8 cellular contexts compared by ENCODE assay signal in the genomic region with DNA sequence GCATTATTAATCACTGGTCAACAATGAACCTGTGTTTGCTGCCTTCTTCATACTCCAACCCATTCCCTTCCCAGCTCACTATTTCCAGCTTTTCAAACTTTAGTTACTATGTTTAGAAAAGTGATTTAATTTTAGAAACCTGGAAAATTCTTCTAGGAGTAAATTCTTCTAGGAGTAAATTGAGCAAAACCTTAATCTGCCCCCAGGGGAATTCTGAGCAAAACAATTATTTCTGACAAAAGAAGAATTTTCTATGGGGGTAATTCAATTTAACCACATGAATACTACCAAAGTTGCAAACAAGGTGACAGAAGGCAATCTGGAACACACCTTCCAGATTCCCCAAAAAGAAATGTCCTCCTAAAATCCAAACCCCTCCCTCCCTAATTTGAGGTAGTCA. TPM values are rescaled to one million over a fixed set of nuclear protein-coding genes. Genes with fewer than 3 reads are reported as not detected.
DNase-seq lines count a peak whose midpoint lies in the region; ATAC-seq, FAIRE-seq and TF ChIP-seq lines count a peak whose summit lies in the region.

No MANE protein-coding gene starts in this region.

- intact Hi-C loops in K562 (cut with micrococcal nuclease) = no loop called here
- intact Hi-C loops in sciatic nerve (cut with DNase I) = no loop called here

- H3K4me3 ChIP-seq in K562 = peak overlapping the region; percentile 83
- peak overlapping the region; percentile 84 for H3K4me3 ChIP-seq in lung

- no peak for TF ChIP-seq EP300 in K562 (IDR thresholded peaks at IDR 0.05; ENCODE audit: low read length)

- peak overlapping the region in 1 of 2 experiments; percentile 93; a peak in 1 of 4 replicates for H3K9ac ChIP-seq in K562 (ENCODE audit: insufficient read depth in 1 of 2, low read depth in 2 of 2, low read length in 2 of 2)

- in situ Hi-C loops in K562 (cut with MboI) = no loop called here

- CTCF ChIA-PET in K562 (lab: Yijun Ruan, JAX; ENCODE audit: low intra/inter-chr PET ratio) = interaction anchor here (0.5 kb wide), 1 partner anchor 605 kb away, joined by 3 read pairs; no protein-coding TSS in a partner anchor

- ATAC-seq in activated T-cell treated with anti-CD3 and anti-CD28 coated beads, Interleukin-2, amount 50 U/mL, for 72 hours (replicated peaks in 1 of 2) = no peak
- ATAC-seq in K562 (no peak), lung (ENCODE audit: insufficient read depth, low FRiP score) (no peak), sciatic nerve (no peak)

- peak overlapping the region; percentile 80 to 83 for H3K4me3 Mint-ChIP-seq in activated T-cell treated with anti-CD3 and anti-CD28 coated beads, Interleukin-2, amount 50 U/mL, for 72 hours
- peak overlapping the region; percentile 92 for H3K4me3 Mint-ChIP-seq in type B pancreatic cell

- peaks cover 42% of the 10 kb centered on the region for H3K4me1 Mint-ChIP-seq in activated T-cell treated with anti-CD3 and anti-CD28 coated beads, Interleukin-2, amount 50 U/mL, for 72 hours (ENCODE audit: low read depth)
- peaks cover 34% of the 10 kb centered on the region for H3K4me1 Mint-ChIP-seq in type B pancreatic cell (ENCODE audit: unreplicated experiment)

- no peak for DNase-seq in activated T-cell treated with anti-CD3 and anti-CD28 coated beads, Interleukin-2, amount 50 U/mL, for 72 hours
- no peak for DNase-seq in activated T-cell treated with anti-CD3 and anti-CD28 coated beads, Interleukin-2, amount 50 U/mL, for 48 hours
- no peak for DNase-seq in K562 (ENCODE audit: extremely low read depth in 1 of 4, low spot score in 3 of 4)
- DNase-seq in lung (ENCODE audit: low spot score) = no peak
- DNase-seq in type B pancreatic cell (ENCODE audit: extremely low spot score, unreplicated experiment) = no peak
- no peak for DNase-seq in NCI-H526 treated with DMSO at 0.1 percent for 48 hours (lab: John Stamatoyannopoulos, UW)
- DNase-seq in sciatic nerve (ENCODE audit: low spot score) = no peak
- DNase-seq in hypothalamus (lab: John Stamatoyannopoulos, UW) = no peak

- no peak overlapping the region for H2AFZ ChIP-seq in K562 (ENCODE audit: low read depth, low read length)

- peak overlapping the region; percentile 95 for H3K4me2 ChIP-seq in K562 (ENCODE audit: insufficient read depth, low read length)

- TF ChIP-seq CTCF in K562 (IDR thresholded peaks at IDR 0.05 in 2 of 3, conservative IDR thresholded peaks at IDR 0.05 in 1 of 3; ENCODE audit: insufficient read depth in 2 of 3, low read depth in 1 of 3, low read length in 3 of 3) (no peak), lung (IDR thresholded peaks at IDR 0.05; ENCODE audit: control extremely low read depth, extremely low read depth) (no peak), type B pancreatic cell (conservative IDR thresholded peaks at IDR 0.05) (no peak)

- TF ChIP-seq RAD21 in K562 (CRISPR knock-in tag; conservative IDR thresholded peaks at IDR 0.05 in 1 of 2, IDR thresholded peaks at IDR 0.05 in 1 of 2) = no peak

- no peaks in the 10 kb centered on the region for H3K9me3 Mint-ChIP-seq in activated T-cell treated with anti-CD3 and anti-CD28 coated beads, Interleukin-2, amount 50 U/mL, for 72 hours
- H3K9me3 Mint-ChIP-seq in type B pancreatic cell = no peaks in the 10 kb centered on the region

- H3K79me2 ChIP-seq in K562 (ENCODE audit: control insufficient read depth, insufficient read depth, low read length) = peaks cover 53% of the 10 kb centered on the region

- no peak for FAIRE-seq in K562 (lab: Jason Lieb, UNC)

- H3K9me3 ChIP-seq in K562 (replicated peaks; ENCODE audit: control insufficient read depth, insufficient read depth, low read depth, low read length) = no peaks in the 10 kb centered on the region
- no peaks in the 10 kb centered on the region for H3K9me3 ChIP-seq in lung (ENCODE audit: control insufficient read depth in 2 of 2, insufficient read depth in 1 of 2, low read length in 1 of 2)

- POLR2A ChIA-PET in K562 (lab: Yijun Ruan, JAX) = interaction anchor here (0.6 to 1.4 kb wide), 11 partner anchors 9 to 775 kb away, joined by 3 to 5 read pairs (median 4); no protein-coding TSS in a partner anchor

- H3K36me3 ChIP-seq in K562 (ENCODE audit: control insufficient read depth, insufficient read depth, low read length) (no peaks in the 10 kb centered on the region), lung (ENCODE audit: control insufficient read depth in 2 of 2, insufficient read depth in 2 of 2, low read length in 2 of 2) (no peaks in the 10 kb centered on the region)

- H3K27ac ChIP-seq in K562 (ENCODE audit: extremely low read depth, low read depth, low read length) (no peak overlapping the region), lung (ENCODE audit: low read depth in 1 of 2, low read length in 1 of 2) (peak overlapping the region; percentile 85 to 94)

- no TSS peak for BruUV-seq in K562 (replicated peaks; lab: Mats Ljungman, UMichigan)

- no peak overlapping the region for H3K27ac Mint-ChIP-seq in activated T-cell treated with anti-CD3 and anti-CD28 coated beads, Interleukin-2, amount 50 U/mL, for 72 hours
- H3K27ac Mint-ChIP-seq in type B pancreatic cell = peak overlapping the region; percentile 85

- no peaks in the 10 kb centered on the region for H3K9me1 ChIP-seq in K562 (ENCODE audit: control insufficient read depth, insufficient read depth, low read length)

- H4K20me1 ChIP-seq in K562 (replicated peaks; ENCODE audit: control insufficient read depth, insufficient read depth, low read length) = peaks cover 8% of the 10 kb centered on the region; the same call in 1 of the 2 replicates

- peaks cover 22 to 28% of the 10 kb centered on the region in 2 experiments; a peak in 4 of 5 replicates for H3K4me1 ChIP-seq in K562 (replicated peaks in 1 of 2; ENCODE audit: control insufficient read depth in 2 of 2, insufficient read depth in 2 of 2, low read length in 2 of 2)
- peaks cover 4 to 20% of the 10 kb centered on the region in 2 donors for H3K4me1 ChIP-seq in lung (ENCODE audit: control insufficient read depth in 2 of 2, insufficient read depth in 2 of 2, low read length in 2 of 2)

- no peaks in the 10 kb centered on the region for H3K27me3 ChIP-seq in K562 (ENCODE audit: control insufficient read depth in 2 of 2, insufficient read depth in 2 of 2, low read length in 2 of 2)
- no peaks in the 10 kb centered on the region for H3K27me3 ChIP-seq in lung (ENCODE audit: control insufficient read depth, insufficient read depth)

- no peak for TF ChIP-seq POLR2A in K562 (conservative IDR thresholded peaks at IDR 0.05)

- H3K27me3 Mint-ChIP-seq in activated T-cell treated with anti-CD3 and anti-CD28 coated beads, Interleukin-2, amount 50 U/mL, for 72 hours (ENCODE audit: low read depth) = no peaks in the 10 kb centered on the region
- no peaks in the 10 kb centered on the region for H3K27me3 Mint-ChIP-seq in type B pancreatic cell

- peaks cover 1 to 3% of the 10 kb centered on the region in 2 donors for H3K36me3 Mint-ChIP-seq in activated T-cell treated with anti-CD3 and anti-CD28 coated beads, Interleukin-2, amount 50 U/mL, for 72 hours (ENCODE audit: insufficient read depth in 2 of 2)
- peaks cover 4% of the 10 kb centered on the region for H3K36me3 Mint-ChIP-seq in type B pancreatic cell

RNA-seq across cellular contexts. Expression of gene LUZP1, which starts 1.8 kb away (rescaled TPM):
- total RNA-seq in activated T-cell treated with anti-CD3 and anti-CD28 coated beads, Interleukin-2, amount 50 U/mL, for 72 hours = 10 to 100 TPM; 11.9 to 16.3 TPM
- 14.5 and 31.1 TPM in 2 replicates for total RNA-seq in K562 (2011; cell fraction: chromatin; rRNA removed; ENCODE audit: low replicate concordance)
- total RNA-seq in K562 (2011; cell fraction: nucleolus; rRNA removed) = 11.2 and 11.6 TPM in 2 replicates
- 13.5 and 13.8 TPM in 2 replicates for total RNA-seq in K562 (2011; cell fraction: nucleoplasm; rRNA removed)
- total RNA-seq in K562 (2014; rRNA removed) (10.2 and 12.4 TPM in 2 replicates), K562 (2014; rRNA removed; fragmentation: Illumina TruSeq; extraction: Trizol) (12.6 and 14.2 TPM in 2 replicates), K562 (2015; rRNA removed; fragmentation: Illumina TruSeq; extraction: Trizol) (13.8 and 15.3 TPM in 2 replicates), K562 (2021) (16.9 and 19.1 TPM in 2 replicates), lung (10 to 100 TPM; 26.3 to 27.5 TPM), type B pancreatic cell (ENCODE audit: low replicate concordance) (33.0 and 43.9 TPM in 2 replicates), sciatic nerve (38.2 TPM)
- polyA plus RNA-seq in K562 (2011; rRNA removed) (10.0 and 11.2 TPM in 2 replicates), K562 (2014; fragmentation: Illumina TruSeq; extraction: Trizol) (14.2 and 14.7 TPM in 2 replicates), K562 (2014; fragmentation: Nextera tagmentation; extraction: Ambion mirVana) (10 to 100 TPM in 1 of 2 experiments, 1 to 10 TPM in 1; 6.5 to 11.8 TPM), K562 (2014; rRNA removed) (6.8 and 7.7 TPM in 2 replicates), lung (1 to 10 TPM; 4.0 to 9.1 TPM)
- 6.0 and 7.6 TPM in 2 replicates for polyA plus RNA-seq in K562 (2011; cell fraction: cytosol; rRNA removed)
- polyA plus RNA-seq in K562 (2011; cell fraction: nucleus; rRNA removed) = 14.3 and 16.7 TPM in 2 replicates
- 8.4 and 9.6 TPM in 2 replicates for polyA plus RNA-seq in K562 (2012)
- polyA minus RNA-seq in K562 (2011; rRNA and poly(A)+ RNA removed) = 20.6 and 21.8 TPM in 2 replicates
- 11.2 and 12.9 TPM in 2 replicates for polyA minus RNA-seq in K562 (2011; cell fraction: cytosol; rRNA and poly(A)+ RNA removed)
- polyA minus RNA-seq in K562 (2011; cell fraction: nucleus; rRNA and poly(A)+ RNA removed) = 9.4 and 17.5 TPM in 2 replicates

RNA-seq across cellular contexts. Expression of gene HTR1D, which starts 50.4 kb away (rescaled TPM):
- not detected for total RNA-seq in activated T-cell treated with anti-CD3 and anti-CD28 coated beads, Interleukin-2, amount 50 U/mL, for 72 hours
- total RNA-seq in K562 (2011; cell fraction: chromatin; rRNA removed; ENCODE audit: low replicate concordance) = 0.25 TPM in 1 of 2 replicates, not detected in the other
- total RNA-seq in K562 (2011; cell fraction: nucleolus; rRNA removed) = 0.17 TPM in 1 of 2 replicates, not detected in the other
- 0.22 and 0.23 TPM in 2 replicates for total RNA-seq in K562 (2011; cell fraction: nucleoplasm; rRNA removed)
- total RNA-seq in K562 (2014; rRNA removed) (not detected in 2 replicates), K562 (2014; rRNA removed; fragmentation: Illumina TruSeq; extraction: Trizol) (not detected in 2 replicates), K562 (2015; rRNA removed; fragmentation: Illumina TruSeq; extraction: Trizol) (not detected in 2 replicates), K562 (2021) (0.04 TPM in 1 of 2 replicates, not detected in the other), lung (under 1 TPM in 1 of 2 donors, not detected in 1; 0.18 TPM), type B pancreatic cell (ENCODE audit: low replicate concordance) (0.92 and 10.5 TPM in 2 replicates), sciatic nerve (2.1 TPM)
- polyA plus RNA-seq in K562 (2011; rRNA removed) (0.04 and 0.08 TPM in 2 replicates), K562 (2014; fragmentation: Illumina TruSeq; extraction: Trizol) (0.09 TPM in 1 of 2 replicates, not detected in the other), K562 (2014; fragmentation: Nextera tagmentation; extraction: Ambion mirVana) (under 1 TPM in 1 of 2 experiments, not detected in 1; 0.03 TPM), K562 (2014; rRNA removed) (0.08 and 0.09 TPM in 2 replicates), lung (under 1 TPM; 0.25 to 0.30 TPM)
- 0.04 and 0.13 TPM in 2 replicates for polyA plus RNA-seq in K562 (2011; cell fraction: cytosol; rRNA removed)
- 0.07 and 0.11 TPM in 2 replicates for polyA plus RNA-seq in K562 (2011; cell fraction: nucleus; rRNA removed)
- 0.03 and 0.07 TPM in 2 replicates for polyA plus RNA-seq in K562 (2012)
- polyA minus RNA-seq in K562 (2011; rRNA and poly(A)+ RNA removed) = not detected in 2 replicates
- not detected in 2 replicates for polyA minus RNA-seq in K562 (2011; cell fraction: cytosol; rRNA and poly(A)+ RNA removed)
- 0.22 TPM in 1 of 2 replicates, not detected in the other for polyA minus RNA-seq in K562 (2011; cell fraction: nucleus; rRNA and poly(A)+ RNA removed)
